Comparison of ENCODE assay signal across 9 cellular contexts in the genomic region with DNA sequence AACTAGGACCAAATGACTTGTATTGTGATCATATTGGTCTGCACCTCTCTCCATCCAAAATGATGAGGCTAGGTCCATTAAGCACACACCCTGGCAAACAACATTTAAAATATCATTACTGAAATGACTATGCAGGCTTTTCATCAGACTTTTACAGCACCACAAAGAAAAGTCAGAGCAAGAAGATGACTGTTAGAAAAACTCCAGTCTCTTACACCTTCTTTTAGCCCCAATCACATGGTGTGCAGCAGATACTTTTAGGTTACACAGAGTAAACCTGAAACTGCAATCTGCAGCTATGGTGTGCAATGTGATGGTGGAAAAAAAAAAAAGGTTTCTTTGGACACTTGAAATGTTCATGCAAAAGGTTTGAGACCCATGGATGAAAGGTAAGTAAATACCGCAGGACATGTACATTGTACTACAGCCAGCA. TPM values are rescaled to one million over a fixed set of nuclear protein-coding genes. Genes with fewer than 3 reads are reported as not detected.
A peak's percentile ranks its signal among the peaks of the same experiment; 100 is the strongest.
DNase-seq lines count a peak whose midpoint lies in the region; ATAC-seq lines count a peak whose summit lies in the region.
"Had no signal": no experiment of that assay in that cellular context is flagged by ENCODE, and none has a peak within 500 bp of the region (broad histone marks: within the 10 kb centered on the region; RNA-seq: fewer than 3 reads in every experiment).

No MANE protein-coding gene starts in this region.

- H3K36me3 ChIP-seq in CD4-positive, alpha-beta memory T cell (ENCODE audit: insufficient read depth, low read length), result no peaks in the 10 kb centered on the region

- H3K9me3 Mint-ChIP-seq in CD4-positive, alpha-beta memory T cell, result no peaks in the 10 kb centered on the region

- ATAC-seq in GM18907 (IDR thresholded peaks at IDR 0.05; ENCODE audit: unreplicated experiment) (peak; percentile 82), HG02840 (IDR thresholded peaks at IDR 0.05; ENCODE audit: low FRiP score, unreplicated experiment) (peak; percentile 80), left lobe of liver (no peak)

- H3K4me3 ChIP-seq in CD4-positive, alpha-beta memory T cell (ENCODE audit: low read length in 2 of 2), result no peak overlapping the region

- no peaks in the 10 kb centered on the region for H3K36me3 Mint-ChIP-seq in CD4-positive, alpha-beta memory T cell

- CTCF ChIA-PET in CD4-positive, alpha-beta memory T cell (lab: Charles Lee; ENCODE audit: partially characterized antibody), result interaction anchor here (0.7 to 1.2 kb wide), 3 partner anchors 20 to 94 kb away, joined by 3 to 5 read pairs (median 3); partner anchors contain the start of genes C18orf54 and STARD6

- H3K9me3 ChIP-seq in CD4-positive, alpha-beta memory T cell (ENCODE audit: control insufficient read depth in 1 of 2, low read length in 2 of 2), result no peaks in the 10 kb centered on the region

- H3K27me3 Mint-ChIP-seq in CD4-positive, alpha-beta memory T cell, result no peaks in the 10 kb centered on the region

- POLR2A ChIA-PET in CD4-positive, alpha-beta memory T cell (lab: Charles Lee; ENCODE audit: partially characterized antibody), result interaction anchor here (1.0 to 1.2 kb wide), 2 partner anchors 39 to 41 kb away, joined by 3 to 5 read pairs; partner anchors contain the start of gene MBD2

- H3K27me3 ChIP-seq in CD4-positive, alpha-beta memory T cell (ENCODE audit: insufficient read depth, low read length), result no peaks in the 10 kb centered on the region

- peak overlapping the region in 5 of 8 donors; percentile 22 to 72 (median 40) for H3K4me3 Mint-ChIP-seq in CD4-positive, alpha-beta memory T cell

- DNase-seq in CD4-positive, alpha-beta memory T cell, result no peak
- peak; percentile 35 for DNase-seq in NCI-H146 treated with DMSO at 0.1 percent for 48 hours (lab: John Stamatoyannopoulos, UW; ENCODE audit: unreplicated experiment)
- DNase-seq in activated gamma-delta T cell treated with Interleukin-2 at 50 U/mL for 16 hours, result no peak
- DNase-seq in SHP77 (lab: John Stamatoyannopoulos, UW), result no peak
- DNase-seq in 8988T, result no peak
- no peak for DNase-seq in left lobe of liver (ENCODE audit: low spot score)
- DNase-seq: SHP77 treated with DMSO at 0.1 percent for 48 hours had no signal

- peak overlapping the region in 5 of 7 donors; percentile 4 to 75 (median 51) for H3K27ac Mint-ChIP-seq in CD4-positive, alpha-beta memory T cell

- peaks cover 7 to 25% (median 16%) of the 10 kb centered on the region in 4 donors for H3K4me1 Mint-ChIP-seq in CD4-positive, alpha-beta memory T cell

- intact Hi-C loops in CD4-positive, alpha-beta memory T cell (cut with micrococcal nuclease), result no loop called here

- H3K27ac ChIP-seq in CD4-positive, alpha-beta memory T cell (ENCODE audit: low read depth, low read length), result no peak overlapping the region

- H3K4me1 ChIP-seq in CD4-positive, alpha-beta memory T cell (ENCODE audit: insufficient read depth, low read length), result peaks cover 19% of the 10 kb centered on the region

RNA-seq across cellular contexts. Expression of gene POLI, which starts 5.4 kb away (rescaled TPM):
- 10 to 100 TPM; 53.2 to 58.4 TPM for total RNA-seq in CD4-positive, alpha-beta memory T cell
- polyA plus RNA-seq in CD4-positive, alpha-beta memory T cell, result 1 to 10 TPM; 5.9 to 8.2 TPM
- total RNA-seq in left lobe of liver, result 12.8 TPM

RNA-seq across cellular contexts. Expression of gene MBD2, which starts 39.5 kb away (rescaled TPM):
- total RNA-seq in CD4-positive, alpha-beta memory T cell, result 100 to 1,000 TPM; 107 to 108 TPM
- 10 to 100 TPM in 1 of 2 donors, 1 to 10 TPM in 1; 4.2 to 26.7 TPM for polyA plus RNA-seq in CD4-positive, alpha-beta memory T cell
- total RNA-seq in left lobe of liver, result 29.1 TPM
